In genomic region chr7:3027005-3027404, GRCh38 we compare ENCODE assay signal across 16 cellular contexts. TPM values are rescaled to one million over a fixed set of nuclear protein-coding genes. Genes with fewer than 3 reads are reported as not detected.
DNase-seq lines count a peak whose midpoint lies in the region; ATAC-seq and TF ChIP-seq lines count a peak whose summit lies in the region.
"Had no signal": no experiment of that assay in that cellular context is flagged by ENCODE, and none has a peak within 500 bp of the region (broad histone marks: within the 10 kb centered on the region; RNA-seq: fewer than 3 reads in every experiment).

No MANE protein-coding gene starts in this region.

- H3K27ac Mint-ChIP-seq in natural killer cell treated with Interleukin-12 subunit alpha and Interleukin-12 subunit beta and Interleukin-15 and Interleukin-18, amount 100 ng/mL, for 72 hours: peak overlapping the region; percentile 78 to 89

- H3K27me3 ChIP-seq in PC-3 (ENCODE audit: low read length) (peaks cover 3% of the 10 kb centered on the region; the same call in 1 of the 2 replicates), mammary epithelial cell (ENCODE audit: insufficient read depth, low read length) (no peaks in the 10 kb centered on the region)

- intact Hi-C loops in PC-3 (cut with micrococcal nuclease) (no loop called here), mammary epithelial cell (cut with micrococcal nuclease) (no loop called here)

- H3K9me3 Mint-ChIP-seq in natural killer cell treated with Interleukin-12 subunit alpha and Interleukin-12 subunit beta and Interleukin-15 and Interleukin-18, amount 100 ng/mL, for 72 hours: peaks cover under 1% of the 10 kb centered on the region

- DNase-seq in DMS 273 treated with DMSO at 0.1 percent for 48 hours (lab: John Stamatoyannopoulos, UW): peak; percentile 78
- no peak for DNase-seq in PC-3
- DNase-seq in mammary epithelial cell: no peak
- DNase-seq in natural killer cell treated with Interleukin-12 subunit alpha and Interleukin-12 subunit beta and Interleukin-15 and Interleukin-18, amount 100 ng/mL, for 72 hours (ENCODE audit: low spot score): no peak
- no peak for DNase-seq in AG08395 (ENCODE audit: low spot score)
- DNase-seq in hippocampal formation (lab: John Stamatoyannopoulos, UW): no peak
- DNase-seq: activated CD4-positive, CD25-positive, alpha-beta regulatory T cell treated with anti-CD3 and anti-CD28 coated beads, Interleukin-2, amount 50 U/mL, for 72 hours; CD4-positive, CD25-positive, alpha-beta regulatory T cell; central memory CD4-positive, alpha-beta T cell; heart right ventricle; Kasumi-1; left colon had no signal

- H3K4me2 ChIP-seq in PC-3 (ENCODE audit: low read length) (no peak overlapping the region), mammary epithelial cell (ENCODE audit: insufficient read depth, low read depth, low read length) (peak overlapping the region; percentile 68)

- H3K9me2 ChIP-seq in PC-3 (replicated peaks; ENCODE audit: low read length): no peaks in the 10 kb centered on the region

- BruUV-seq in PC-3 (replicated peaks; lab: Mats Ljungman, UMichigan) (no TSS peak), mammary epithelial cell (replicated peaks; lab: Mats Ljungman, UMichigan) (no TSS peak)

- 15% methylated on average over 3 of the region's 13 CpGs for WGBS in mammary epithelial cell (ENCODE audit: low coverage, missing lambda C conversion rate)

- H3K4me3 ChIP-seq in PC-3 (ENCODE audit: low read length): no peak overlapping the region
- H3K4me3 ChIP-seq in mammary epithelial cell (replicated peaks in 1 of 3; ENCODE audit: insufficient read depth in 1 of 3, low read depth in 2 of 3, low read length in 3 of 3): no peak overlapping the region
- H3K4me3 ChIP-seq: heart right ventricle had no signal

- no peaks in the 10 kb centered on the region for H3K27me3 Mint-ChIP-seq in natural killer cell treated with Interleukin-12 subunit alpha and Interleukin-12 subunit beta and Interleukin-15 and Interleukin-18, amount 100 ng/mL, for 72 hours
- H3K27me3 Mint-ChIP-seq: CD4-positive, CD25-positive, alpha-beta regulatory T cell had no signal

- H2AFZ ChIP-seq in PC-3 (ENCODE audit: low read length): peak overlapping the region; percentile 63; the same call in 1 of the 2 replicates
- peak overlapping the region; percentile 81 for H2AFZ ChIP-seq in mammary epithelial cell (ENCODE audit: low read depth, low read length)

- peak overlapping the region; percentile 43 for H3K4me3 Mint-ChIP-seq in natural killer cell treated with Interleukin-12 subunit alpha and Interleukin-12 subunit beta and Interleukin-15 and Interleukin-18, amount 100 ng/mL, for 72 hours
- H3K4me3 Mint-ChIP-seq: neural crest cell had no signal

- ATAC-seq in PC-3 (no peak), HG03135 (IDR thresholded peaks at IDR 0.05; ENCODE audit: unreplicated experiment) (no peak), GM21447 (IDR thresholded peaks at IDR 0.05; ENCODE audit: unreplicated experiment) (no peak)
- ATAC-seq in natural killer cell treated with Interleukin-12 subunit alpha and Interleukin-12 subunit beta and Interleukin-15 and Interleukin-18, amount 100 ng/mL, for 72 hours: peak in 1 of 2 donors; percentile 28
- ATAC-seq: heart right ventricle, sciatic nerve had no signal

- in situ Hi-C loops in mammary epithelial cell (cut with MboI; ENCODE audit: low sequenced_read_pairs in 2 of 2): no loop called here

- no peaks in the 10 kb centered on the region for H3K79me2 ChIP-seq in PC-3 (ENCODE audit: low read length)
- no peaks in the 10 kb centered on the region for H3K79me2 ChIP-seq in mammary epithelial cell (ENCODE audit: insufficient read depth, low read length)

- POLR2A ChIA-PET in PC-3 (lab: Charles Lee; ENCODE audit: unreplicated experiment): no interaction called here

- H3K27ac ChIP-seq in PC-3 (ENCODE audit: low read length): no peak overlapping the region
- H3K27ac ChIP-seq in mammary epithelial cell (ENCODE audit: insufficient read depth, low read depth, low read length): no peak overlapping the region
- H3K27ac ChIP-seq: heart right ventricle had no signal

- no peak for TF ChIP-seq CTCF in PC-3 (conservative IDR thresholded peaks at IDR 0.05; ENCODE audit: low read depth, low read length)
- TF ChIP-seq CTCF in mammary epithelial cell (conservative IDR thresholded peaks at IDR 0.05 in 1 of 2, IDR thresholded peaks at IDR 0.05 in 1 of 2; ENCODE audit: extremely low read depth in 1 of 2, insufficient read depth in 1 of 2, low read depth in 1 of 2, low read length in 2 of 2): no peak

- H3F3A ChIP-seq in PC-3 (ENCODE audit: low read length, unreplicated experiment): no peaks in the 10 kb centered on the region

- dilution Hi-C loops in mammary epithelial cell (cut with HindIII; ENCODE audit: low sequenced_read_pairs): no loop called here

- H3K4me1 ChIP-seq in PC-3 (ENCODE audit: insufficient read depth, low read length) (peaks cover 11% of the 10 kb centered on the region), mammary epithelial cell (ENCODE audit: insufficient read depth, low read length) (peaks cover 14% of the 10 kb centered on the region)

- H4K20me1 ChIP-seq in PC-3 (ENCODE audit: low read length): no peaks in the 10 kb centered on the region
- H4K20me1 ChIP-seq in mammary epithelial cell (ENCODE audit: insufficient read depth, low read length): no peaks in the 10 kb centered on the region

- H3K9me3 ChIP-seq in PC-3 (ENCODE audit: low read length): no peaks in the 10 kb centered on the region
- H3K9me3 ChIP-seq in mammary epithelial cell (replicated peaks; ENCODE audit: insufficient read depth, low read length): no peaks in the 10 kb centered on the region

- H3K36me3 Mint-ChIP-seq in natural killer cell treated with Interleukin-12 subunit alpha and Interleukin-12 subunit beta and Interleukin-15 and Interleukin-18, amount 100 ng/mL, for 72 hours: peaks cover 14% of the 10 kb centered on the region

- H3K36me3 ChIP-seq in PC-3 (ENCODE audit: low read depth, low read length) (no peaks in the 10 kb centered on the region), mammary epithelial cell (ENCODE audit: insufficient read depth, low read length) (no peaks in the 10 kb centered on the region)
- H3K36me3 ChIP-seq: heart right ventricle had no signal

- H3K4me1 Mint-ChIP-seq in natural killer cell treated with Interleukin-12 subunit alpha and Interleukin-12 subunit beta and Interleukin-15 and Interleukin-18, amount 100 ng/mL, for 72 hours (ENCODE audit: low read depth in 2 of 2): peaks cover 30 to 36% of the 10 kb centered on the region in 2 donors

- H3K9ac ChIP-seq in PC-3 (ENCODE audit: low read length): no peak overlapping the region
- no peak overlapping the region for H3K9ac ChIP-seq in mammary epithelial cell (ENCODE audit: insufficient read depth, low read length)

- CTCF ChIA-PET in PC-3 (lab: Charles Lee): no interaction called here
- CTCF ChIA-PET in mammary epithelial cell (lab: Charles Lee; ENCODE audit: low non-redundant PET): no interaction called here

RNA-seq across cellular contexts. Expression of gene CARD11, which starts 16.7 kb away (rescaled TPM):
- not detected in 2 replicates for total RNA-seq in PC-3 (2014; rRNA removed)
- total RNA-seq in mammary epithelial cell: 1 to 10 TPM in 1 of 2 donors, under 1 TPM in 1; 0.33 to 2.2 TPM
- 3.1 TPM for polyA plus RNA-seq in mammary epithelial cell
- polyA minus RNA-seq in mammary epithelial cell: 1.4 TPM
- total RNA-seq in natural killer cell treated with Interleukin-12 subunit alpha and Interleukin-12 subunit beta and Interleukin-15 and Interleukin-18, amount 100 ng/mL, for 72 hours: 10 to 100 TPM; 79.3 to 80.8 TPM

Comparison
In these comparisons a context has a peak if more than half of its experiments do, and no peak if none do; other contexts are left out.
1. RNA of gene CARD11, which starts 16.7 kb away (total RNA-seq): 79.3 to 80.8 TPM in natural killer cell treated with Interleukin-12 subunit alpha and Interleukin-12 subunit beta and Interleukin-15 and Interleukin-18, amount 100 ng/mL, for 72 hours; 0.33 to 2.2 TPM in mammary epithelial cell and not detected in PC-3; every median in the first group is over 10 times any median in the second.